1 cellular context compared by ENCODE assay signal in the genomic region with DNA sequence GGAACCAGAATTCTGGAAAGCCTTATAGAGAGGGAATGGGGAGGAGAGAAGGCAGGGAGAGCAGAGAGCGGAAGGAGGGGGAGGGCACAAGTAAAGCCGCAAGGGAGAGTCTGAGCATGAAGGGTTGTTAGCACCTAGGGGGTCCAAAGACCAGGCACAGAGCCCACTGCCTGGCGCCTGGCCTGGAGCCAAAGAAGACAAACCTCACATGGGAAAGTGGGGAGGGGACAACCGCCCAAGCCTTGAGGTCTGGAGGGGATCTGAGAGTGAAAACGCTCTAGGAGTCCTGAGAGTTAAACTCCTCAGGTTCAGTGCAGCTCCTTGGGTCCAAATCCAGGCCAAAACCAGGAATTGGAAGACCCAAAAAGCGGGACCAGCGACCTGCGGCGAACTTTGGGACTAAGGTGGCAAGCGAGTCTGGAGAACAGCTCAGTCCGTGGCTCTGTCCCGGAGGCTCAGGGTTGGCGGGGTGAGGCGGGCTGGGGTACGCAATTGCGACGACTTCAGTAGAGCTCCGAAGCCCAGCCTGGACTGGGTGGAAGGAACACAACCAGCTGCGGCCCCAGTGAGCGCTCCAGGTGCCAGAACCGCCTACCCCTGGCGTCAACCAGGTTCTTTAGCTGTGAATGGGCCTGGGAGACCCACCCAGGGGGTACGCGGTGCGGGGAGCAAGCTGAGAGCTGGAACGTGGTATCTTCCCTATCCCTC.
A peak's percentile ranks its signal among the peaks of the same experiment; 100 is the strongest.
TF ChIP-seq lines count a peak whose summit lies in the region.

No MANE protein-coding gene starts in this region.

TF ChIP-seq in K562, 482 proteins besides CTCF, POLR2A, EP300 and RAD21:
- TF ChIP-seq U2AF2 (optimal IDR thresholded peaks at IDR 0.05; ENCODE audit: low read depth, low read length), result no peak
- TF ChIP-seq PRMT5 (CRISPR knock-in tag; IDR thresholded peaks at IDR 0.05), result no peak
- 0 out of 2 replicates have a peak, but pooled peaks have one; percentile 4 for TF ChIP-seq RREB1 (CRISPR knock-in tag; IDR thresholded peaks at IDR 0.05)
- TF ChIP-seq SMAD4 (CRISPR knock-in tag; conservative IDR thresholded peaks at IDR 0.05), result no peak
- TF ChIP-seq NFIC (IDR thresholded peaks at IDR 0.05), result peak; percentile 76
